2 cellular contexts compared by ENCODE assay signal in the genomic region with DNA sequence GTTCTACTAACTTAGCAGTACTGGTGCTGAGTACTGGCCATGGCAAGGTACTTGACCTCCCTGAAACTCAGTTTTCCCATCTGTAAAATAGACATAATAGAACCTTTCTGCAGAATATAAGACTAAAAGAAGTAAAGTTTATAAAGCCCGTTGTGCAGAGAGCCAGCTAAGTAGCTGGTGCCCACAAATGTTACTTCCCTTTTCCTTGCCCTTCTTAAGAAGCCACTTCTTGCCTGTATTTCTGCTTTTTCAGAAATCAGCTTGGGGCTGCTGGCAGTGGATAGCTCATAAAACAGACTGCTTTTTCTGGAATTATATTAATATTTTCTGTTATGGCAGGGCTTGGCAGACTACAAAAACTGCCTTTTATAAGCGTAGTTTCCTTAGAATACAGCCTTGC. TPM values are rescaled to one million over a fixed set of nuclear protein-coding genes. Genes with fewer than 3 reads are reported as not detected.
"Had no signal": no experiment of that assay in that cellular context is flagged by ENCODE, and none has a peak within 500 bp of the region (broad histone marks: within the 10 kb centered on the region; RNA-seq: fewer than 3 reads in every experiment).

No MANE protein-coding gene starts in this region.

RNA-seq across cellular contexts. Expression of a gene that starts 40.7 kb away (rescaled TPM):
- total RNA-seq: HT1080 had no signal
- polyA plus RNA-seq: IgD-negative memory B cell had no signal
